ENCODE assay signal across 8 cellular contexts in the genomic region with DNA sequence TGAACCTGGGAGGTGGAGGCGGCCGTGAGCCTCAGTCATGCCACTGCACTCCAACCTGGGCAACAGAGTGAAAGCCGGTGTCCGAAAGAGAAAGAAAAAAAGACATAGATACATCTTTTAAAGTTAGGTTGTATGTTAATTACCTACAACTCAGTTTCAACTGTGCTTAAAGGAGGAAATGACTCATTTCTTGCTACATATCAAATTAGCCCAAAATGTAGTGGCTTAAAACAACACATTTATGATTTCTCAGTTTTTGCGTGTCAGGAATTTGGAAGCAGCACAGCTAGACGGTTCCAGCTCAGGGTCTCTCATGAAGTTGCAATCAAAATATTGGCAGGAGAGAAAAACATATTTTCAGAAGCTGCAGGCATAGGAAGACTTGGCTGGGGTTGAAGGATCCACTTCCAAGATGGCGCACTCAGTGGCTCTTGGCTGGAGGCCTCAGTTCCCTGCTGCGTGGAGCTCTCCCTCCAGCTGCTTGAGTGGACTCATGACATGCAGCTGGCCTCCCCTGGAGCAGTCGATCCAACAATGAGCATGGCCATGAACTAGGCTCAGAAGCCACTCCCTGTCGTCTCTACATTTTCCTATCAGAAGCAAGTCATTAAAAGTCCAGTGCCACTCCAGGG. TPM values are rescaled to one million over a fixed set of nuclear protein-coding genes. Genes with fewer than 3 reads are reported as not detected.
DNase-seq lines count a peak whose midpoint lies in the region; ATAC-seq and TF ChIP-seq lines count a peak whose summit lies in the region.

No MANE protein-coding gene starts in this region.

- H3K36me3 Mint-ChIP-seq in activated naive CD4-positive, alpha-beta T cell treated with anti-CD3 and anti-CD28 coated beads, Interleukin-2, amount 50 U/mL, for 72 hours = peaks cover 20 to 63% of the 10 kb centered on the region in 2 donors

- WGBS in right cardiac atrium = 48% methylated on average over 10 of the region's 10 CpGs
- WGBS in stomach, 5 donors = 49 to 62% (median 58%) methylated on average over 10 of the region's 10 CpGs

- ATAC-seq in GM18868 (IDR thresholded peaks at IDR 0.05; ENCODE audit: unreplicated experiment) (peak; percentile 42), right cardiac atrium (peak; percentile 61 to 84)
- peak; percentile 57 to 62 for ATAC-seq in activated naive CD4-positive, alpha-beta T cell treated with anti-CD3 and anti-CD28 coated beads, Interleukin-2, amount 50 U/mL, for 72 hours

- peak overlapping the region; percentile 85 to 98 for H3K27ac Mint-ChIP-seq in activated naive CD4-positive, alpha-beta T cell treated with anti-CD3 and anti-CD28 coated beads, Interleukin-2, amount 50 U/mL, for 72 hours

- H3K4me3 ChIP-seq in right cardiac atrium (ENCODE audit: low read length) (no peak overlapping the region), stomach (no peak overlapping the region)

- peaks cover 5% of the 10 kb centered on the region in 2 donors for H3K9me3 Mint-ChIP-seq in activated naive CD4-positive, alpha-beta T cell treated with anti-CD3 and anti-CD28 coated beads, Interleukin-2, amount 50 U/mL, for 72 hours

- TF ChIP-seq POLR2A in stomach (IDR thresholded peaks at IDR 0.05) = no peak

- no peak for TF ChIP-seq CTCF in 22Rv1 (IDR thresholded peaks at IDR 0.05)
- no peak for TF ChIP-seq CTCF in stomach (IDR thresholded peaks at IDR 0.05)

- in situ Hi-C loops in KBM-7 (cut with MboI; ENCODE audit: low pct_unique_long_range_greater_than_20kb, low sequenced_read_pairs) = no loop called here

- H3K9me3 ChIP-seq in right cardiac atrium (ENCODE audit: control insufficient read depth, low read length) (no peaks in the 10 kb centered on the region), stomach (no peaks in the 10 kb centered on the region)

- peak; percentile 47 for DNase-seq in KBM-7
- peak in 1 of 2 donors; percentile 50 for DNase-seq in activated naive CD4-positive, alpha-beta T cell treated with anti-CD3 and anti-CD28 coated beads, Interleukin-2, amount 50 U/mL, for 72 hours (ENCODE audit: low spot score in 2 of 2)
- peak; percentile 79 to 90 (median 88) for DNase-seq in right cardiac atrium
- no peak for DNase-seq in stomach
- no peak for DNase-seq in HK-2 (ENCODE audit: unreplicated experiment)
- DNase-seq in NCI-H524 treated with DMSO at 0.1 percent for 48 hours (lab: John Stamatoyannopoulos, UW) = no peak

- no peak for TF ChIP-seq EP300 in stomach (IDR thresholded peaks at IDR 0.05)

- intact Hi-C loops in right cardiac atrium (cut with DNase I) (no loop called here), stomach (cut with DNase I; ENCODE audit: low total_unique reads) (no loop called here)

- peaks cover 13 to 58% (median 19%) of the 10 kb centered on the region in 4 donors for H3K36me3 ChIP-seq in stomach

- H3K27ac ChIP-seq in 22Rv1 = peak overlapping the region; percentile 40; the same call in 1 of the 2 replicates
- peak overlapping the region; percentile 75 for H3K27ac ChIP-seq in right cardiac atrium (ENCODE audit: low read length)
- peak overlapping the region; percentile 84 to 100 (median 98) for H3K27ac ChIP-seq in stomach

- no peaks in the 10 kb centered on the region for H3K27me3 ChIP-seq in right cardiac atrium (ENCODE audit: control insufficient read depth, insufficient read depth)
- H3K27me3 ChIP-seq in stomach = no peaks in the 10 kb centered on the region

- peaks cover 13% of the 10 kb centered on the region for H3K4me1 ChIP-seq in right cardiac atrium (ENCODE audit: control insufficient read depth, insufficient read depth, low read length)
- peaks cover 45 to 88% (median 49%) of the 10 kb centered on the region in 4 donors for H3K4me1 ChIP-seq in stomach

RNA-seq across cellular contexts. Expression of gene LDLR, which starts 7.1 kb away (rescaled TPM):
- total RNA-seq in activated naive CD4-positive, alpha-beta T cell treated with anti-CD3 and anti-CD28 coated beads, Interleukin-2, amount 50 U/mL, for 72 hours = 10 to 100 TPM; 53.0 to 66.6 TPM
- total RNA-seq in right cardiac atrium (100 to 1,000 TPM in 1 of 4 donors, 10 to 100 TPM in 2, 1 to 10 TPM in 1; 7.6 to 101 (median 21.6) TPM), stomach (100 to 1,000 TPM in 4 of 5 donors, 10 to 100 TPM in 1; 45.5 to 626 (median 149) TPM)
- polyA plus RNA-seq in right cardiac atrium (19.3 TPM), stomach (10 to 100 TPM; 23.2 to 36.4 (median 27.6) TPM)

RNA-seq across cellular contexts. Expression of gene SPC24, which starts 59.3 kb away (rescaled TPM):
- total RNA-seq in activated naive CD4-positive, alpha-beta T cell treated with anti-CD3 and anti-CD28 coated beads, Interleukin-2, amount 50 U/mL, for 72 hours = 10 to 100 TPM; 48.7 to 86.4 TPM
- 1 to 10 TPM in 3 of 4 donors, under 1 TPM in 1; 0.56 to 4.4 (median 3.4) TPM for total RNA-seq in right cardiac atrium
- polyA plus RNA-seq in right cardiac atrium = 1.6 TPM
- total RNA-seq in stomach = 10 to 100 TPM in 3 of 5 donors, not detected in 2; 11.9 to 20.4 (median 18.7) TPM
- polyA plus RNA-seq in stomach = 1 to 10 TPM; 3.7 to 6.5 (median 5.0) TPM

Comparison
In these comparisons a context has a peak if more than half of its experiments do, and no peak if none do; other contexts are left out.
1. H3K27ac ChIP-seq: peak in every context shown above with its lines; median percentile 98 in stomach; 75 in right cardiac atrium; 40 in 22Rv1.
2. DNase-seq: peak in KBM-7 (single experiment) and right cardiac atrium (3 of 3); none in stomach (single experiment), HK-2 (single experiment) and NCI-H524 treated with DMSO at 0.1 percent for 48 hours (single experiment).
3. Peak in every context shown above with its lines, with median percentiles within 50 percentile points of each other: ATAC-seq.